ENCODE assay signal across 25 cellular contexts in genomic region chr5:31614147-31615030, GRCh38. TPM values are rescaled to one million over a fixed set of nuclear protein-coding genes. Genes with fewer than 3 reads are reported as not detected.
DNase-seq lines count a peak whose midpoint lies in the region; ATAC-seq, FAIRE-seq and TF ChIP-seq lines count a peak whose summit lies in the region.
"Had no signal": no experiment of that assay in that cellular context is flagged by ENCODE, and none has a peak within 500 bp of the region (broad histone marks: within the 10 kb centered on the region; RNA-seq: fewer than 3 reads in every experiment).

No MANE protein-coding gene starts in this region.

- WGBS in spleen, 5 donors: 29 to 48% (median 39%) methylated on average over 11 of the region's 11 CpGs
- WGBS in gastroesophageal sphincter (ENCODE audit: low coverage in 1 of 2), 2 donors: 41 to 62% methylated on average over 8 to 11 of the region's 11 CpGs

- H3K4me1 ChIP-seq in astrocyte (ENCODE audit: insufficient read depth, low read length) (no peaks in the 10 kb centered on the region), right atrium auricular region (peaks cover 0 to 39% of the 10 kb centered on the region in 2 donors), spleen (no peaks in the 10 kb centered on the region), gastroesophageal sphincter (peaks cover 0 to 10% (median 0%) of the 10 kb centered on the region in 3 donors)
- H3K4me1 ChIP-seq: psoas muscle, stomach had no signal

- peak; percentile 24 for DNase-seq in H7
- peak; percentile 19 for DNase-seq in astrocyte (ENCODE audit: low read depth)
- DNase-seq in right atrium auricular region (ENCODE audit: low spot score): no peak
- DNase-seq in renal cortical epithelial cell (ENCODE audit: low read depth): peak; percentile 19
- DNase-seq in spleen: no peak
- no peak for DNase-seq in RPMI8226
- no peak for DNase-seq in SW480 (ENCODE audit: low spot score)
- DNase-seq: activated CD4-positive, alpha-beta T cell treated with anti-CD3 and anti-CD28 coated beads, Interleukin-2, amount 10 ng/mL, durations not matched to agents 24 days and 14 days; activated CD8-positive, alpha-beta memory T cell treated with anti-CD3 and anti-CD28 coated beads, Interleukin-2, amount 50 U/mL, for 48 hours; activated effector memory CD4-positive, alpha-beta T cell treated with Interleukin-2 at 50 U/mL for 16 hours; activated naive CD8-positive, alpha-beta T cell treated with anti-CD3 and anti-CD28 coated beads, Interleukin-2, amount 50 U/mL, for 24 hours; DND-41; Kasumi-1; NCI-H1105; NCI-H2081; NCI-H524 treated with DMSO at 0.1 percent for 48 hours; psoas muscle; SIG-M5; stimulated activated CD4-positive, alpha-beta T cell treated with anti-CD3 and anti-CD28 coated beads, Interleukin-4, amount 100 ng/mL, for 4 hours; stomach had no signal

- FAIRE-seq in astrocyte (lab: Jason Lieb, UNC): no peak
- FAIRE-seq: bronchial epithelial cell had no signal

- H3K36me3 Mint-ChIP-seq in astrocyte (ENCODE audit: low read depth, unreplicated experiment): no peaks in the 10 kb centered on the region

- H3K27me3 ChIP-seq in H7 (ENCODE audit: control insufficient read depth, insufficient read depth, low read length) (no peaks in the 10 kb centered on the region), astrocyte (ENCODE audit: insufficient read depth, low read length) (peaks cover 3% of the 10 kb centered on the region), right atrium auricular region (no peaks in the 10 kb centered on the region), spleen (replicated peaks in 1 of 7) (peaks cover 0 to 18% (median 0%) of the 10 kb centered on the region in 7 donors), gastroesophageal sphincter (peaks cover 18% of the 10 kb centered on the region)

- TF ChIP-seq POLR2A in spleen (IDR thresholded peaks at IDR 0.05): no peak
- no peak for TF ChIP-seq POLR2A in gastroesophageal sphincter (IDR thresholded peaks at IDR 0.05)

- ATAC-seq in gastroesophageal sphincter: no peak
- ATAC-seq: activated naive CD8-positive, alpha-beta T cell treated with anti-CD3 and anti-CD28 coated beads, Interleukin-2, amount 50 U/mL, for 24 hours; HCT116 had no signal

- H3K9me3 ChIP-seq in astrocyte (ENCODE audit: insufficient read depth, low read depth, low read length) (no peaks in the 10 kb centered on the region), right atrium auricular region (no peaks in the 10 kb centered on the region), spleen (no peaks in the 10 kb centered on the region), gastroesophageal sphincter (no peaks in the 10 kb centered on the region)
- H3K9me3 ChIP-seq: psoas muscle, stomach had no signal

- H3K27ac ChIP-seq in astrocyte (ENCODE audit: low read depth, low read length): no peak overlapping the region
- H3K27ac ChIP-seq in right atrium auricular region: peak overlapping the region; percentile 11 to 38
- H3K27ac ChIP-seq in spleen: no peak overlapping the region
- H3K27ac ChIP-seq in gastroesophageal sphincter: no peak overlapping the region
- H3K27ac ChIP-seq: psoas muscle, stomach had no signal

- peaks cover 9% of the 10 kb centered on the region for H3K4me1 Mint-ChIP-seq in astrocyte (ENCODE audit: low read depth, unreplicated experiment)
- H3K4me1 Mint-ChIP-seq: activated CD4-positive, alpha-beta T cell treated with anti-CD3 and anti-CD28 coated beads, Interleukin-2, amount 10 ng/mL, durations not matched to agents 24 days and 14 days had no signal

- H3K9ac ChIP-seq in astrocyte (ENCODE audit: low read length): no peak overlapping the region

- intact Hi-C loops in spleen (cut with DNase I; ENCODE audit: low total_unique reads): no loop called here

- no peak overlapping the region for H3K4me3 ChIP-seq in H7 (ENCODE audit: insufficient read depth, low read depth, low read length)
- H3K4me3 ChIP-seq in astrocyte (ENCODE audit: insufficient read depth, low read depth, low read length): no peak overlapping the region
- no peak overlapping the region for H3K4me3 ChIP-seq in right atrium auricular region
- H3K4me3 ChIP-seq in spleen: no peak overlapping the region
- H3K4me3 ChIP-seq in gastroesophageal sphincter: no peak overlapping the region
- H3K4me3 ChIP-seq: psoas muscle, stomach had no signal

- no peak for TF ChIP-seq EP300 in gastroesophageal sphincter (IDR thresholded peaks at IDR 0.05)

- H3K36me3 ChIP-seq in H7 (replicated peaks; ENCODE audit: control insufficient read depth, insufficient read depth, low read length) (no peaks in the 10 kb centered on the region), astrocyte (ENCODE audit: insufficient read depth, low read length) (no peaks in the 10 kb centered on the region), right atrium auricular region (no peaks in the 10 kb centered on the region), spleen (no peaks in the 10 kb centered on the region), gastroesophageal sphincter (no peaks in the 10 kb centered on the region)
- H3K36me3 ChIP-seq: stomach had no signal

- H2AFZ ChIP-seq in astrocyte (ENCODE audit: low read depth, low read length): no peak overlapping the region

- H3K4me2 ChIP-seq in astrocyte (ENCODE audit: low read length): no peak overlapping the region

- TF ChIP-seq CTCF in astrocyte (IDR thresholded peaks at IDR 0.05; ENCODE audit: insufficient read depth, low read depth, low read length): no peak
- TF ChIP-seq CTCF in right atrium auricular region (IDR thresholded peaks at IDR 0.05): no peak
- TF ChIP-seq CTCF in spleen (IDR thresholded peaks at IDR 0.05 in 8 of 11, conservative IDR thresholded peaks at IDR 0.05 in 3 of 11): no peak
- TF ChIP-seq CTCF in gastroesophageal sphincter (IDR thresholded peaks at IDR 0.05): no peak

- H4K20me1 ChIP-seq in astrocyte (ENCODE audit: insufficient read depth, low read length): no peaks in the 10 kb centered on the region

- no peak overlapping the region for H3K4me3 Mint-ChIP-seq in astrocyte (ENCODE audit: unreplicated experiment)
- H3K4me3 Mint-ChIP-seq: activated CD4-positive, alpha-beta T cell treated with anti-CD3 and anti-CD28 coated beads, Interleukin-2, amount 10 ng/mL, durations not matched to agents 24 days and 14 days; activated naive CD8-positive, alpha-beta T cell treated with anti-CD3 and anti-CD28 coated beads, Interleukin-2, amount 50 U/mL, for 24 hours; dendritic cell treated with granulocyte-macrophage colony-stimulating factor and Interleukin-4, amounts not matched to agents 40 ng/mL and 50 ng/mL, for 4 days had no signal

- peaks cover 5% of the 10 kb centered on the region for H3K27me3 Mint-ChIP-seq in astrocyte (ENCODE audit: low read depth, unreplicated experiment)

- H3K27ac Mint-ChIP-seq in astrocyte (ENCODE audit: unreplicated experiment): no peak overlapping the region
- H3K27ac Mint-ChIP-seq: activated CD4-positive, alpha-beta T cell treated with anti-CD3 and anti-CD28 coated beads, Interleukin-2, amount 10 ng/mL, durations not matched to agents 24 days and 14 days; activated naive CD8-positive, alpha-beta T cell treated with anti-CD3 and anti-CD28 coated beads, Interleukin-2, amount 50 U/mL, for 24 hours; dendritic cell treated with granulocyte-macrophage colony-stimulating factor and Interleukin-4, amounts not matched to agents 40 ng/mL and 50 ng/mL, for 4 days had no signal

- no peaks in the 10 kb centered on the region for H3K79me2 ChIP-seq in astrocyte (ENCODE audit: insufficient read depth, low read length)

- H3K9me3 Mint-ChIP-seq in astrocyte (ENCODE audit: unreplicated experiment): peaks cover 8% of the 10 kb centered on the region
- H3K9me3 Mint-ChIP-seq: activated CD4-positive, alpha-beta T cell treated with anti-CD3 and anti-CD28 coated beads, Interleukin-2, amount 10 ng/mL, durations not matched to agents 24 days and 14 days; activated naive CD8-positive, alpha-beta T cell treated with anti-CD3 and anti-CD28 coated beads, Interleukin-2, amount 50 U/mL, for 24 hours; dendritic cell treated with granulocyte-macrophage colony-stimulating factor and Interleukin-4, amounts not matched to agents 40 ng/mL and 50 ng/mL, for 4 days had no signal

RNA-seq across cellular contexts. Expression of gene PDZD2, which starts 24.5 kb away (rescaled TPM):
- 2.1 and 3.6 TPM in 2 replicates for total RNA-seq in H7 (2014; rRNA removed; shearing (Covaris generic))
- total RNA-seq in astrocyte: 6.5 and 10.3 TPM in 2 replicates
- total RNA-seq in right atrium auricular region: 10 to 100 TPM; 79.5 to 86.4 TPM
- 6.6 and 14.2 TPM in 2 replicates for total RNA-seq in renal cortical epithelial cell
- 1 to 10 TPM in 6 of 7 donors, under 1 TPM in 1; 0.70 to 4.7 (median 2.9) TPM for total RNA-seq in spleen
- under 1 TPM; 0.09 to 0.74 (median 0.39) TPM for polyA plus RNA-seq in spleen
- total RNA-seq in gastroesophageal sphincter: 10 to 100 TPM in 3 of 4 donors, 1 to 10 TPM in 1; 8.6 to 19.4 (median 14.0) TPM
- total RNA-seq: activated CD4-positive, alpha-beta T cell treated with anti-CD3 and anti-CD28 coated beads, Interleukin-2, amount 10 ng/mL, durations not matched to agents 24 days and 14 days; T-helper 1 cell treated with Interleukin-12 subunit alpha and Interleukin-12 subunit beta and Interleukin-4 antibody, amounts not matched to agents 30 ng/mL and 1 ng/mL, for 36 hours had no signal

Comparison
In these comparisons a context has a peak if more than half of its experiments do, and no peak if none do; other contexts are left out.
1. DNase-seq: peak in H7 (single experiment), astrocyte (single experiment) and renal cortical epithelial cell (single experiment); none in right atrium auricular region (single experiment), spleen (single experiment), RPMI8226 (single experiment) and SW480 (single experiment).
2. H3K27ac ChIP-seq: peak in right atrium auricular region (2 of 2); none in astrocyte (single experiment), spleen (0 of 8) and gastroesophageal sphincter (0 of 4).